In the genomic region with DNA sequence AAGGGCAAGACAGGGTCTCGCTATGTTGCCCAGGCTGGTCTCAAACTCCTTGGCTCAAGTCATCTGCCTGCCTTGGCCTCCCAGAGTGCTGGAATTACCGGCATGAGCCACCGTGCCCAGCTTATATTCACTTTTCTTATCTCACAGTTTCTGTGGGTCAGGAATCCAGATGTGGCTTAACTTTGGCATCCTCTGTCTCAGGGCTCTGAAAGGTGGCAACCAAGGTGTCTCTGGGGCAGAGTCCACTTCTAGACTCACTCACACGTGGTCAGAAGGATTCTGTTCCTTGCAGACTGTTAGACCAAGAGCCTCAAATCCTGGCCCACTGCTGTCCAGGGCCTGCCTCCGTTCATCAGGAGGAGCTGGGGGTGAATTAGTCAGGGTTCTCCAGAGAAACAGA, we compare ENCODE assay signal across 21 cellular contexts.
"Had no signal": no experiment of that assay in that cellular context is flagged by ENCODE, and none has a peak within 500 bp of the region (broad histone marks: within the 10 kb centered on the region; RNA-seq: fewer than 3 reads in every experiment).

No MANE protein-coding gene starts in this region.

- H3K4me3 Mint-ChIP-seq: activated naive CD4-positive, alpha-beta T cell treated with anti-CD3 and anti-CD28 coated beads for 36 hours; activated naive CD8-positive, alpha-beta T cell treated with anti-CD3 and anti-CD28 coated beads, Interleukin-2, amount 50 U/mL, for 24 hours; activated T-helper 17 cell treated with anti-CD3 and anti-CD28 coated beads, Interleukin-2, amount 50 U/mL, for 72 hours; stimulated activated memory B cell treated with anti-CD40 and anti-IgM and Interleukin-4, amounts not matched to agents 10 μg/mL and 1 μg/mL and 100 μg/mL, for 72 hours had no signal

- ATAC-seq: activated CD4-positive, CD25-positive, alpha-beta regulatory T cell treated with anti-CD3 and anti-CD28 coated beads, Interleukin-2, amount 50 U/mL, for 24 hours; activated naive CD8-positive, alpha-beta T cell treated with anti-CD3 and anti-CD28 coated beads, Interleukin-2, amount 50 U/mL, for 24 hours; activated T-helper 17 cell treated with anti-CD3 and anti-CD28 coated beads, Interleukin-2, amount 50 U/mL, for 72 hours; foreskin keratinocyte; left lung; mucosa of descending colon; naive thymus-derived CD4-positive, alpha-beta T cell; stimulated activated memory B cell treated with anti-CD40 and anti-IgM and Interleukin-4, amounts not matched to agents 10 μg/mL and 1 μg/mL and 100 μg/mL, for 72 hours had no signal

- H3K4me1 ChIP-seq: colonic mucosa, foreskin keratinocyte had no signal

- H3K27ac Mint-ChIP-seq: activated naive CD4-positive, alpha-beta T cell treated with anti-CD3 and anti-CD28 coated beads for 36 hours; activated naive CD8-positive, alpha-beta T cell treated with anti-CD3 and anti-CD28 coated beads, Interleukin-2, amount 50 U/mL, for 24 hours; activated T-helper 17 cell treated with anti-CD3 and anti-CD28 coated beads, Interleukin-2, amount 50 U/mL, for 72 hours; naive thymus-derived CD4-positive, alpha-beta T cell; stimulated activated memory B cell treated with anti-CD40 and anti-IgM and Interleukin-4, amounts not matched to agents 10 μg/mL and 1 μg/mL and 100 μg/mL, for 72 hours had no signal

- FAIRE-seq: bronchial epithelial cell, kidney, urothelium cell line had no signal

- H3K36me3 Mint-ChIP-seq: stimulated activated memory B cell treated with anti-CD40 and anti-IgM and Interleukin-4, amounts not matched to agents 10 μg/mL and 1 μg/mL and 100 μg/mL, for 72 hours had no signal

- H3K4me3 ChIP-seq: ascending aorta, colonic mucosa, left lung, mucosa of descending colon, thyroid gland had no signal

- H3K27me3 Mint-ChIP-seq: activated T-helper 17 cell treated with anti-CD3 and anti-CD28 coated beads, Interleukin-2, amount 50 U/mL, for 72 hours; naive thymus-derived CD4-positive, alpha-beta T cell had no signal

- DNase-seq: activated naive CD4-positive, alpha-beta T cell treated with anti-CD3 and anti-CD28 coated beads for 36 hours; activated naive CD8-positive, alpha-beta T cell treated with anti-CD3 and anti-CD28 coated beads, Interleukin-2, amount 50 U/mL, for 24 hours; activated T-cell treated with anti-CD3 and anti-CD28 coated beads for 4 hours; colonic mucosa; foreskin keratinocyte; glutamatergic neuron; hypothalamus; kidney; left lung; mammary epithelial cell; mucosa of descending colon; naive thymus-derived CD4-positive, alpha-beta T cell; occipital lobe; SW 1271; thyroid gland had no signal

- H3K36me3 ChIP-seq: ascending aorta, colonic mucosa, left lung, thyroid gland had no signal

- H3K27ac ChIP-seq: ascending aorta, colonic mucosa, foreskin keratinocyte, left lung, thyroid gland had no signal

- H3K9me3 Mint-ChIP-seq: activated naive CD4-positive, alpha-beta T cell treated with anti-CD3 and anti-CD28 coated beads for 36 hours; activated naive CD8-positive, alpha-beta T cell treated with anti-CD3 and anti-CD28 coated beads, Interleukin-2, amount 50 U/mL, for 24 hours; activated T-helper 17 cell treated with anti-CD3 and anti-CD28 coated beads, Interleukin-2, amount 50 U/mL, for 72 hours; stimulated activated memory B cell treated with anti-CD40 and anti-IgM and Interleukin-4, amounts not matched to agents 10 μg/mL and 1 μg/mL and 100 μg/mL, for 72 hours had no signal

- H3K9me3 ChIP-seq: colonic mucosa, left lung, mucosa of descending colon, thyroid gland had no signal

- H3K27me3 ChIP-seq: ascending aorta, colonic mucosa, foreskin keratinocyte, thyroid gland had no signal
